8 cellular contexts compared by ENCODE assay signal in the genomic region with DNA sequence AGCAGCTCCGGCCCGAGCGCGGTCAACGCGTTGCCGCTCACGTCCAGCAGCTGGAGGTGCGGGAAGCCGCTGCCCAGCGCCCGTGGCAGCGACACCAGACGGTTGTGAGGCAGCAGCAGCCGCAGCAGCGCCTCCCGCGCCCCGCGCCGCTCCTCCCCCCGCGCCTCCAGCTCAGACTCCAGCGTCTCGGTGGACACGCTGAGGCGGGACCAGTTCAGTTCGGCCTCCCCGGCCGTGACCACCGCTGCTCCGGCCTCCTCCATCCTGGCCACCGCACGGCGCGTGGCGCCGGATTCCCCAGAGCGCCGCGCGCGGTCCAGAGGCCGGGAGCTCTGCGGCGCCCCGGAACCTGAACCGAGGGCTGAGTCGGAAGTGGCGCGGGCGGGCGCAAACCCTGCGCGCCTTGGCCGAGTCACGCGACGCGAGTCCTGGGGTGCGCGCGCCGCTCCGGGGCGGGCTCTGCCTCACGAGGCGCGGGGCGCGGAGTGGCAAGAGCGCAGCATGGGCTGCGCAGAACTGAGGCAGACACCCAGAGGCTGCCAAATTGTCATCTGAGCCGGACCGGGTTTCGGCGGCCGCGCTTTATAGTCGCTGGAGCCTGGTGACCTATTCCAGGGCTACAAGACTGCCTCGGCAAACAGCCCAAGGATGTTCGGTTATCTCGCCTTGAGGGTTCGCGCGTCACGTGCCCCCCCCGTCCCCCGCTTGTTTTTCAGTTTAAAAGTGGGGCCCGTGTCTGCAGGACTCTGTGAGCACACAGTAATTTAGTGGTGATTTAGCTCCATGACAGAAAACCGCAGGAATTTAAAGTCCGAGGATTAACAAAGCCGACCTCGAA. TPM values are rescaled to one million over a fixed set of nuclear protein-coding genes. Genes with fewer than 3 reads are reported as not detected.
DNase-seq lines count a peak whose midpoint lies in the region; ATAC-seq, FAIRE-seq and TF ChIP-seq lines count a peak whose summit lies in the region.

A gene (minus strand): TSS at position 374 of the 838 bp plus-strand sequence. CDS start 111 bp downstream, at position 263.

- no peaks in the 10 kb centered on the region for H3K36me3 ChIP-seq in keratinocyte (ENCODE audit: control insufficient read depth in 2 of 2, extremely low read depth in 1 of 2, insufficient read depth in 2 of 2, low read length in 2 of 2)

- H4K20me1 ChIP-seq in keratinocyte (ENCODE audit: control insufficient read depth, extremely low read depth, insufficient read depth, low read length): peaks cover 2% of the 10 kb centered on the region

- peaks cover 42% of the 10 kb centered on the region for H3K4me1 Mint-ChIP-seq in central memory CD8-positive, alpha-beta T cell

- peaks cover 5% of the 10 kb centered on the region for H3K4me1 ChIP-seq in keratinocyte (ENCODE audit: control insufficient read depth, extremely low read depth, insufficient read depth, low read length)

- ATAC-seq in GM19043 (IDR thresholded peaks at IDR 0.05; ENCODE audit: low read depth, unreplicated experiment) (peak; percentile 80), HG03354 (IDR thresholded peaks at IDR 0.05; ENCODE audit: poor library complexity, severe bottlenecking, unreplicated experiment) (peak; percentile 87)
- peak; percentile 91 for ATAC-seq in central memory CD8-positive, alpha-beta T cell (replicated peaks; ENCODE audit: extremely low read depth, poor library complexity, severe bottlenecking)

- H3K4me3 Mint-ChIP-seq in central memory CD8-positive, alpha-beta T cell: peak within 1 kb of the TSS; percentile 87

- peak within 1 kb of the TSS; percentile 77 for H3K27ac ChIP-seq in keratinocyte (ENCODE audit: control insufficient read depth, insufficient read depth, low read length)

- dilution Hi-C loops in keratinocyte (cut with MboI; ENCODE audit: extremely low pct_ligation_motif_present, low sequenced_read_pairs): no loop called here

- no peak for FAIRE-seq in keratinocyte (lab: Jason Lieb, UNC)

- no peaks in the 10 kb centered on the region for H3K9me3 ChIP-seq in keratinocyte (ENCODE audit: control insufficient read depth, low read depth, low read length)

- H3K9me3 Mint-ChIP-seq in central memory CD8-positive, alpha-beta T cell: no peaks in the 10 kb centered on the region

- peak within 1 kb of the TSS; percentile 87 for H3K9ac ChIP-seq in keratinocyte (ENCODE audit: control insufficient read depth, extremely low read depth, insufficient read depth, low read length)

- TF ChIP-seq CTCF in keratinocyte (optimal IDR thresholded peaks at IDR 0.05 in 1 of 3, IDR thresholded peaks at IDR 0.05 in 1 of 3, conservative IDR thresholded peaks at IDR 0.05 in 1 of 3; ENCODE audit: extremely low read depth in 1 of 3, insufficient read depth in 2 of 3, low read length in 3 of 3): peak in 2 of 3 experiments; percentile 49 to 51

- no peaks in the 10 kb centered on the region for H3K27me3 Mint-ChIP-seq in central memory CD8-positive, alpha-beta T cell

- H3K79me2 ChIP-seq in keratinocyte (ENCODE audit: control insufficient read depth, insufficient read depth, low read length): peaks cover 47% of the 10 kb centered on the region

- peak; percentile 91 for DNase-seq in Ammon's horn (ENCODE audit: low spot score)
- peak; percentile 54 for DNase-seq in NCI-H345 treated with DMSO at 0.1 percent for 48 hours (lab: John Stamatoyannopoulos, UW; ENCODE audit: unreplicated experiment)
- peak; percentile 80 for DNase-seq in activated CD4-positive, CD25-positive, alpha-beta regulatory T cell treated with anti-CD3 and anti-CD28 coated beads, Interleukin-2, amount 50 U/mL, for 16 hours (ENCODE audit: low read depth, low spot score)
- peak; percentile 79 for DNase-seq in central memory CD8-positive, alpha-beta T cell (ENCODE audit: low spot score in 2 of 2)
- peak; percentile 55 for DNase-seq in keratinocyte (ENCODE audit: low read depth, low spot score)
- peak; percentile 78 to 88 for DNase-seq in stimulated activated CD4-positive, alpha-beta T cell treated with anti-CD3 and anti-CD28 coated beads, Interleukin-15, amount 100 ng/mL, for 1 hour (ENCODE audit: low read depth in 1 of 2, low spot score in 1 of 2)

- peak within 1 kb of the TSS; percentile 99 for H3K4me2 ChIP-seq in keratinocyte (ENCODE audit: control insufficient read depth, extremely low read depth, insufficient read depth, low read depth, low read length)

- peak within 1 kb of the TSS; percentile 90 for H2AFZ ChIP-seq in keratinocyte (ENCODE audit: control insufficient read depth, low read length)

- peaks cover 24% of the 10 kb centered on the region for H3K36me3 Mint-ChIP-seq in central memory CD8-positive, alpha-beta T cell (ENCODE audit: insufficient read depth)

- H3K27me3 ChIP-seq in keratinocyte (ENCODE audit: control insufficient read depth, extremely low read depth, insufficient read depth, low read length): no peaks in the 10 kb centered on the region

- H3K9me1 ChIP-seq in keratinocyte (ENCODE audit: control insufficient read depth, extremely low read depth, insufficient read depth, low read length): no peaks in the 10 kb centered on the region

- H3K27ac Mint-ChIP-seq in central memory CD8-positive, alpha-beta T cell (ENCODE audit: low read depth): peak within 1 kb of the TSS; percentile 62

- peak within 1 kb of the TSS; percentile 75 to 94 (median 84) for H3K4me3 ChIP-seq in keratinocyte (ENCODE audit: control insufficient read depth in 2 of 3, extremely low read depth in 1 of 3, insufficient read depth in 2 of 3, low read depth in 1 of 3, low read length in 3 of 3)

RNA-seq across cellular contexts. Expression of the gene that starts here (rescaled TPM):
- 9.7 to 17.4 TPM (median 14.6 TPM) in 3 replicates for polyA plus RNA-seq in keratinocyte
- 2.9 TPM for polyA plus RNA-seq in keratinocyte (2011; ENCODE audit: low read depth)
- 6.2 and 12.8 TPM in 2 replicates for polyA plus RNA-seq in keratinocyte (2011; cell fraction: cytosol; rRNA removed)
- 8.4 and 11.0 TPM in 2 replicates for polyA plus RNA-seq in keratinocyte (2011; cell fraction: nucleus; rRNA removed)
- polyA plus RNA-seq in keratinocyte (2012; ENCODE audit: low replicate concordance): 8.4 and 13.8 TPM in 2 replicates
- 3.7 to 23.4 TPM (median 13.0 TPM) in 3 replicates for polyA minus RNA-seq in keratinocyte
- polyA minus RNA-seq in keratinocyte (2011; cell fraction: cytosol; rRNA and poly(A)+ RNA removed): 16.1 TPM
- 11.6 and 21.4 TPM in 2 replicates for polyA minus RNA-seq in keratinocyte (2011; cell fraction: nucleus; rRNA and poly(A)+ RNA removed)

Comparison
In these comparisons a context has a peak if more than half of its experiments do, and no peak if none do; other contexts are left out.
1. Peak in every context shown above with its lines: DNase-seq, ATAC-seq, H3K4me3 ChIP-seq and H3K27ac ChIP-seq.